8 cellular contexts compared by ENCODE assay signal in the genomic region with DNA sequence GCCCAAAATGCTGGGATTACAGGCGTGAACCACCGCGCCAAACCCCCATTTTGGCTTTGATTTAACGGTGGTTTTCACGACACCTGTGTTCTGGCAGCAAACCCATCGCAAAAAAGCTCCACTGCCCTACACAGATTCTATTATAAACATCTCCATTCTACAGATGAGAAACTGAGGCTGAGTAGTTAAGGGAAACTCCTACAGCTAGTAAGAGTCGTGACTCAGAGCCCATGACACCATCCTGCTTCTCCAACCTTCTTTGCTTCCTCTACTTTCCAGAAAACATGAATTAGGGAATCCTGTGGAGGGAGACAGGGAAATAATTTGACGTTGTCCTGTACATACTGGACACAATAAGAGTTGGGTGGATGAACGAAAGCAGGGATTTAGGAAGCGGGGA. TPM values are rescaled to one million over a fixed set of nuclear protein-coding genes. Genes with fewer than 3 reads are reported as not detected.
DNase-seq lines count a peak whose midpoint lies in the region; ATAC-seq and TF ChIP-seq lines count a peak whose summit lies in the region.

No MANE protein-coding gene starts in this region.

- H3K36me3 Mint-ChIP-seq in central memory CD8-positive, alpha-beta T cell (ENCODE audit: insufficient read depth) = peaks cover 10% of the 10 kb centered on the region
- no peaks in the 10 kb centered on the region for H3K36me3 Mint-ChIP-seq in naive B cell

- H3K27me3 Mint-ChIP-seq in central memory CD8-positive, alpha-beta T cell = no peaks in the 10 kb centered on the region
- H3K27me3 Mint-ChIP-seq in naive B cell = no peaks in the 10 kb centered on the region

- TF ChIP-seq POLR2A in testis (IDR thresholded peaks at IDR 0.05) = no peak

- DNase-seq in AG04450 (ENCODE audit: low read depth, low spot score) = no peak
- no peak for DNase-seq in Jurkat, Clone E6-1 (ENCODE audit: low read depth, low spot score)
- DNase-seq in central memory CD8-positive, alpha-beta T cell (ENCODE audit: low spot score in 2 of 2) = no peak
- no peak for DNase-seq in naive B cell
- DNase-seq in DMS 273 (lab: John Stamatoyannopoulos, UW; ENCODE audit: unreplicated experiment) = no peak
- no peak for DNase-seq in Kasumi-1 (lab: John Stamatoyannopoulos, UW)
- no peak for DNase-seq in testis

- H3K27ac ChIP-seq in AG04450 (ENCODE audit: low read depth, low read length) (no peak overlapping the region), testis (no peak overlapping the region)

- 45 to 47% methylated on average over 10 of the region's 10 CpGs for WGBS in testis, 2 donors

- H3K4me1 ChIP-seq in testis = peaks cover 3% of the 10 kb centered on the region

- no peaks in the 10 kb centered on the region for H3K36me3 ChIP-seq in testis (ENCODE audit: low read depth, missing control alignments)

- no peak overlapping the region for H3K27ac Mint-ChIP-seq in central memory CD8-positive, alpha-beta T cell (ENCODE audit: low read depth)
- peak overlapping the region in 4 of 6 donors; percentile 85 to 93 (median 86) for H3K27ac Mint-ChIP-seq in naive B cell

- ATAC-seq in central memory CD8-positive, alpha-beta T cell (replicated peaks; ENCODE audit: extremely low read depth, poor library complexity, severe bottlenecking) = no peak
- ATAC-seq in naive B cell (ENCODE audit: low read depth in 2 of 2) = no peak
- no peak for ATAC-seq in HG03039 (IDR thresholded peaks at IDR 0.05; ENCODE audit: unreplicated experiment)

- CTCF ChIA-PET in AG04450 (lab: Charles Lee) = interaction anchor here (0.6 to 1.3 kb wide), 3 partner anchors 12 to 160 kb away, joined by 3 to 8 read pairs (median 3); a partner anchor contains a TSS

- TF ChIP-seq CTCF in AG04450 (IDR thresholded peaks at IDR 0.05; ENCODE audit: low read depth, low read length) = no peak
- no peak for TF ChIP-seq CTCF in testis (IDR thresholded peaks at IDR 0.05)

- H3K4me3 ChIP-seq in AG04450 (ENCODE audit: low read depth, low read length) = peak overlapping the region; percentile 51
- H3K4me3 ChIP-seq in Jurkat, Clone E6-1 (ENCODE audit: low read length) = peak overlapping the region; percentile 56
- H3K4me3 ChIP-seq in testis = no peak overlapping the region

- peak overlapping the region; percentile 48 for H3K4me3 Mint-ChIP-seq in central memory CD8-positive, alpha-beta T cell
- peak overlapping the region; percentile 76 to 93 (median 88) for H3K4me3 Mint-ChIP-seq in naive B cell

- POLR2A ChIA-PET in AG04450 (lab: Yijun Ruan, JAX) = interaction anchor here (0.6 kb wide), 1 partner anchor 14 kb away, joined by 3 read pairs; a partner anchor contains a TSS

- intact Hi-C loops in testis (cut with DNase I; ENCODE audit: low total_unique reads) = no loop called here

- H3K27me3 ChIP-seq in AG04450 (ENCODE audit: control insufficient read depth, insufficient read depth, low read length) (no peaks in the 10 kb centered on the region), testis (no peaks in the 10 kb centered on the region)

- H3K4me1 Mint-ChIP-seq in central memory CD8-positive, alpha-beta T cell = peaks cover 14% of the 10 kb centered on the region
- H3K4me1 Mint-ChIP-seq in naive B cell = peaks cover 13 to 24% (median 15%) of the 10 kb centered on the region in 3 donors

- H3K9me3 Mint-ChIP-seq in central memory CD8-positive, alpha-beta T cell = no peaks in the 10 kb centered on the region
- H3K9me3 Mint-ChIP-seq in naive B cell = no peaks in the 10 kb centered on the region

- no peaks in the 10 kb centered on the region for H3K9me3 ChIP-seq in AG04450 (ENCODE audit: control insufficient read depth, insufficient read depth, low read length)
- H3K9me3 ChIP-seq in testis = no peaks in the 10 kb centered on the region

RNA-seq across cellular contexts. Expression of a gene that starts 0.4 kb away (rescaled TPM):
- 8.0 and 10.5 TPM in 2 replicates for polyA plus RNA-seq in AG04450 (2011; rRNA removed)
- 1.3 and 3.6 TPM in 2 replicates for polyA minus RNA-seq in AG04450 (2011; rRNA and poly(A)+ RNA removed)
- not detected for polyA plus RNA-seq in Jurkat, Clone E6-1 (2012; ENCODE audit: insufficient read depth, insufficient read length)
- polyA plus RNA-seq in naive B cell (ENCODE audit: low read depth in 6 of 6) = 10 to 100 TPM; 11.7 to 18.3 (median 14.9) TPM
- total RNA-seq in testis = 10 to 100 TPM; 17.0 to 22.5 TPM
- polyA plus RNA-seq in testis (ENCODE audit: insufficient read depth, low read depth, low replicate concordance) = 15.6 TPM

RNA-seq across cellular contexts. Expression of a gene that starts 12.8 kb away (rescaled TPM):
- polyA plus RNA-seq in AG04450 (2011; rRNA removed) (60.7 and 76.5 TPM in 2 replicates), naive B cell (ENCODE audit: low read depth in 6 of 6) (10 to 100 TPM; 45.9 to 74.0 (median 64.2) TPM), testis (ENCODE audit: insufficient read depth, low read depth, low replicate concordance) (235 TPM)
- polyA minus RNA-seq in AG04450 (2011; rRNA and poly(A)+ RNA removed) = 23.3 and 24.2 TPM in 2 replicates
- polyA plus RNA-seq in Jurkat, Clone E6-1 (2012; ENCODE audit: insufficient read depth, insufficient read length) = 93.3 TPM
- 100 to 1,000 TPM; 127 to 154 TPM for total RNA-seq in testis

RNA-seq across cellular contexts. Expression of a gene that starts 14.2 kb away (rescaled TPM):
- polyA plus RNA-seq in AG04450 (2011; rRNA removed) (4.5 and 5.3 TPM in 2 replicates), naive B cell (ENCODE audit: low read depth in 6 of 6) (1 to 10 TPM; 4.7 to 9.6 (median 6.4) TPM), testis (ENCODE audit: insufficient read depth, low read depth, low replicate concordance) (63.5 TPM)
- 2.3 and 3.3 TPM in 2 replicates for polyA minus RNA-seq in AG04450 (2011; rRNA and poly(A)+ RNA removed)
- polyA plus RNA-seq in Jurkat, Clone E6-1 (2012; ENCODE audit: insufficient read depth, insufficient read length) = 40.6 TPM
- 10 to 100 TPM; 40.5 to 41.0 TPM for total RNA-seq in testis

RNA-seq across cellular contexts. Expression of a gene that starts 30.0 kb away (rescaled TPM):
- 1.5 and 2.1 TPM in 2 replicates for polyA plus RNA-seq in AG04450 (2011; rRNA removed)
- 1.4 and 2.1 TPM in 2 replicates for polyA minus RNA-seq in AG04450 (2011; rRNA and poly(A)+ RNA removed)
- polyA plus RNA-seq in Jurkat, Clone E6-1 (2012; ENCODE audit: insufficient read depth, insufficient read length) = not detected
- 1 to 10 TPM in 3 of 6 donors, under 1 TPM in 2, not detected in 1; 0.13 to 2.9 (median 1.6) TPM for polyA plus RNA-seq in naive B cell (ENCODE audit: low read depth in 6 of 6)
- 1 to 10 TPM in 1 of 2 donors, under 1 TPM in 1; 0.94 to 1.5 TPM for total RNA-seq in testis
- 2.7 TPM for polyA plus RNA-seq in testis (ENCODE audit: insufficient read depth, low read depth, low replicate concordance)

RNA-seq across cellular contexts. Expression of a gene that starts 31.5 kb away (rescaled TPM):
- polyA plus RNA-seq in AG04450 (2011; rRNA removed) = 9.4 and 12.0 TPM in 2 replicates
- polyA minus RNA-seq in AG04450 (2011; rRNA and poly(A)+ RNA removed) = 3.6 and 7.7 TPM in 2 replicates
- 1.3 TPM for polyA plus RNA-seq in Jurkat, Clone E6-1 (2012; ENCODE audit: insufficient read depth, insufficient read length)
- polyA plus RNA-seq in naive B cell (ENCODE audit: low read depth in 6 of 6) = 10 to 100 TPM; 19.4 to 28.3 (median 24.3) TPM
- 10 to 100 TPM; 16.5 to 18.1 TPM for total RNA-seq in testis
- polyA plus RNA-seq in testis (ENCODE audit: insufficient read depth, low read depth, low replicate concordance) = 16.0 TPM

Comparison
In these comparisons a context has a peak if more than half of its experiments do, and no peak if none do; other contexts are left out.
1. H3K4me3 ChIP-seq: peak in AG04450 (single experiment) and Jurkat, Clone E6-1 (single experiment); none in testis (0 of 2).